In genomic region chr10:72310636-72311035, GRCh38 we compare ENCODE assay signal across 11 cellular contexts. TPM values are rescaled to one million over a fixed set of nuclear protein-coding genes. Genes with fewer than 3 reads are reported as not detected.
DNase-seq lines count a peak whose midpoint lies in the region; ATAC-seq and TF ChIP-seq lines count a peak whose summit lies in the region.
"Had no signal": no experiment of that assay in that cellular context is flagged by ENCODE, and none has a peak within 500 bp of the region (broad histone marks: within the 10 kb centered on the region; RNA-seq: fewer than 3 reads in every experiment).

No MANE protein-coding gene starts in this region.

- ATAC-seq in activated T-cell treated with anti-CD3 and anti-CD28 coated beads, Interleukin-2, amount 50 U/mL, for 72 hours (replicated peaks in 1 of 2) = no peak
- no peak for ATAC-seq in activated T-cell treated with anti-CD3 and anti-CD28 coated beads, Interleukin-2, amount 50 U/mL, for 4 hours
- peak in 1 of 2 donors; percentile 19 for ATAC-seq in lower lobe of right lung
- no peak for ATAC-seq in activated CD8-positive, alpha-beta memory T cell treated with anti-CD3 and anti-CD28 coated beads, Interleukin-2, amount 10 ng/mL, durations not matched to agents 7 days and 5 days

- DNase-seq in activated T-cell treated with anti-CD3 and anti-CD28 coated beads, Interleukin-2, amount 50 U/mL, for 72 hours = no peak
- no peak for DNase-seq in activated T-cell treated with anti-CD3 and anti-CD28 coated beads, Interleukin-2, amount 50 U/mL, for 4 hours
- DNase-seq in MCF 10A (ENCODE audit: unreplicated experiment) (no peak), lower lobe of right lung (no peak), transverse colon (no peak), KBM-7 (no peak)
- no peak for DNase-seq in activated CD8-positive, alpha-beta memory T cell treated with anti-CD3 and anti-CD28 coated beads for 24 hours
- no peak for DNase-seq in activated CD8-positive, alpha-beta memory T cell treated with anti-CD3 and anti-CD28 coated beads, Interleukin-2, amount 10 ng/mL, durations not matched to agents 7 days and 5 days
- DNase-seq: activated naive CD4-positive, alpha-beta T cell treated with Interleukin-2 at 50 U/mL for 16 hours; SK-N-SH; stimulated activated CD4-positive, alpha-beta T cell treated with anti-CD3 and anti-CD28 coated beads, Interleukin-1b, Interleukin-23, amount 100 ng/mL, for 48 hours had no signal

- POLR2A ChIA-PET in MCF 10A (lab: Yijun Ruan, JAX) = interaction anchor here (1.0 kb wide), 1 partner anchor 20 kb away, joined by 5 read pairs; no protein-coding TSS in a partner anchor

- H3K4me3 ChIP-seq in lower lobe of right lung (no peak overlapping the region), transverse colon (no peak overlapping the region)

- 93 to 100% methylated on average over 1 to 4 of the region's 4 CpGs for WGBS in transverse colon (ENCODE audit: low coverage in 1 of 2), 2 donors

- TF ChIP-seq CTCF in MCF 10A (IDR thresholded peaks at IDR 0.05; ENCODE audit: unreplicated experiment) (no peak), lower lobe of right lung (IDR thresholded peaks at IDR 0.05) (no peak), transverse colon (IDR thresholded peaks at IDR 0.05) (no peak)

- H3K36me3 Mint-ChIP-seq in activated T-cell treated with anti-CD3 and anti-CD28 coated beads, Interleukin-2, amount 50 U/mL, for 72 hours (ENCODE audit: insufficient read depth in 2 of 2) = no peaks in the 10 kb centered on the region
- no peaks in the 10 kb centered on the region for H3K36me3 Mint-ChIP-seq in activated T-cell treated with anti-CD3 and anti-CD28 coated beads, Interleukin-2, amount 50 U/mL, for 4 hours (ENCODE audit: insufficient read depth)
- H3K36me3 Mint-ChIP-seq in MCF 10A (ENCODE audit: insufficient read depth, unreplicated experiment) = peaks cover 5% of the 10 kb centered on the region
- no peaks in the 10 kb centered on the region for H3K36me3 Mint-ChIP-seq in activated CD8-positive, alpha-beta memory T cell treated with anti-CD3 and anti-CD28 coated beads, Interleukin-2, amount 10 ng/mL, durations not matched to agents 7 days and 5 days

- no TSS peak for BruUV-seq in MCF 10A (replicated peaks; lab: Mats Ljungman, UMichigan)

- H3K27ac ChIP-seq in lower lobe of right lung (peak overlapping the region; percentile 18), transverse colon (peak overlapping the region; percentile 76 to 85 (median 83))

- H3K4me1 Mint-ChIP-seq in activated T-cell treated with anti-CD3 and anti-CD28 coated beads, Interleukin-2, amount 50 U/mL, for 72 hours (ENCODE audit: low read depth) = peaks cover 79% of the 10 kb centered on the region
- H3K4me1 Mint-ChIP-seq in activated T-cell treated with anti-CD3 and anti-CD28 coated beads, Interleukin-2, amount 50 U/mL, for 4 hours (ENCODE audit: low read depth) = peaks cover 66% of the 10 kb centered on the region
- peaks cover 35% of the 10 kb centered on the region for H3K4me1 Mint-ChIP-seq in MCF 10A (ENCODE audit: insufficient read depth, unreplicated experiment)
- peaks cover 53% of the 10 kb centered on the region for H3K4me1 Mint-ChIP-seq in activated CD8-positive, alpha-beta memory T cell treated with anti-CD3 and anti-CD28 coated beads, Interleukin-2, amount 10 ng/mL, durations not matched to agents 7 days and 5 days

- in situ Hi-C loops in transverse colon (cut with MboI; ENCODE audit: low pct_ligation_motif_present in 1 of 4, low pct_unique_long_range_greater_than_20kb in 1 of 4, low sequenced_read_pairs in 3 of 4) = no loop called here
- in situ Hi-C loops in KBM-7 (cut with MboI; ENCODE audit: low pct_unique_long_range_greater_than_20kb, low sequenced_read_pairs) = no loop called here

- no peaks in the 10 kb centered on the region for H3K9me3 ChIP-seq in lower lobe of right lung
- H3K9me3 ChIP-seq in transverse colon = no peaks in the 10 kb centered on the region
- H3K9me3 ChIP-seq: SK-N-SH had no signal

- no peak for TF ChIP-seq POLR2A in transverse colon (IDR thresholded peaks at IDR 0.05)

- no peaks in the 10 kb centered on the region for H3K27me3 ChIP-seq in lower lobe of right lung (ENCODE audit: low read depth)
- H3K27me3 ChIP-seq in transverse colon = no peaks in the 10 kb centered on the region

- TF ChIP-seq EP300 in transverse colon (IDR thresholded peaks at IDR 0.05; ENCODE audit: low read depth) = no peak

- CTCF ChIA-PET in MCF 10A (lab: Yijun Ruan, JAX) = no interaction called here
- CTCF ChIA-PET in activated CD8-positive, alpha-beta memory T cell treated with anti-CD3 and anti-CD28 coated beads, Interleukin-2, amount 10 ng/mL, durations not matched to agents 7 days and 5 days (lab: Charles Lee) = no interaction called here

- H3K4me3 Mint-ChIP-seq in activated T-cell treated with anti-CD3 and anti-CD28 coated beads, Interleukin-2, amount 50 U/mL, for 72 hours = peak overlapping the region; percentile 19 to 77
- H3K4me3 Mint-ChIP-seq in activated T-cell treated with anti-CD3 and anti-CD28 coated beads, Interleukin-2, amount 50 U/mL, for 4 hours = no peak overlapping the region
- no peak overlapping the region for H3K4me3 Mint-ChIP-seq in MCF 10A (ENCODE audit: unreplicated experiment)
- H3K4me3 Mint-ChIP-seq in activated CD8-positive, alpha-beta memory T cell treated with anti-CD3 and anti-CD28 coated beads, Interleukin-2, amount 10 ng/mL, durations not matched to agents 7 days and 5 days = no peak overlapping the region

- no peaks in the 10 kb centered on the region for H3K27me3 Mint-ChIP-seq in activated T-cell treated with anti-CD3 and anti-CD28 coated beads, Interleukin-2, amount 50 U/mL, for 72 hours (ENCODE audit: low read depth)
- no peaks in the 10 kb centered on the region for H3K27me3 Mint-ChIP-seq in activated T-cell treated with anti-CD3 and anti-CD28 coated beads, Interleukin-2, amount 50 U/mL, for 4 hours (ENCODE audit: low read depth)
- no peaks in the 10 kb centered on the region for H3K27me3 Mint-ChIP-seq in MCF 10A (ENCODE audit: insufficient read depth, unreplicated experiment)
- H3K27me3 Mint-ChIP-seq in activated CD8-positive, alpha-beta memory T cell treated with anti-CD3 and anti-CD28 coated beads, Interleukin-2, amount 10 ng/mL, durations not matched to agents 7 days and 5 days = no peaks in the 10 kb centered on the region

- H3K4me1 ChIP-seq in lower lobe of right lung (peaks cover 63% of the 10 kb centered on the region), transverse colon (peaks cover 21 to 45% (median 39%) of the 10 kb centered on the region in 4 donors)

- H3K27ac Mint-ChIP-seq in activated T-cell treated with anti-CD3 and anti-CD28 coated beads, Interleukin-2, amount 50 U/mL, for 72 hours = peak overlapping the region; percentile 4
- H3K27ac Mint-ChIP-seq in MCF 10A (ENCODE audit: low read depth, unreplicated experiment) = peak overlapping the region; percentile 65
- no peak overlapping the region for H3K27ac Mint-ChIP-seq in activated CD8-positive, alpha-beta memory T cell treated with anti-CD3 and anti-CD28 coated beads, Interleukin-2, amount 10 ng/mL, durations not matched to agents 7 days and 5 days

- H3K9me3 Mint-ChIP-seq in activated T-cell treated with anti-CD3 and anti-CD28 coated beads, Interleukin-2, amount 50 U/mL, for 72 hours = no peaks in the 10 kb centered on the region
- H3K9me3 Mint-ChIP-seq in activated T-cell treated with anti-CD3 and anti-CD28 coated beads, Interleukin-2, amount 50 U/mL, for 4 hours = no peaks in the 10 kb centered on the region
- no peaks in the 10 kb centered on the region for H3K9me3 Mint-ChIP-seq in MCF 10A (ENCODE audit: unreplicated experiment)
- no peaks in the 10 kb centered on the region for H3K9me3 Mint-ChIP-seq in activated CD8-positive, alpha-beta memory T cell treated with anti-CD3 and anti-CD28 coated beads, Interleukin-2, amount 10 ng/mL, durations not matched to agents 7 days and 5 days (ENCODE audit: low read depth)

- H3K36me3 ChIP-seq in lower lobe of right lung (no peaks in the 10 kb centered on the region), transverse colon (no peaks in the 10 kb centered on the region)

- intact Hi-C loops in MCF 10A (cut with micrococcal nuclease) (no loop called here), lower lobe of right lung (cut with DNase I) (no loop called here), transverse colon (cut with DNase I; ENCODE audit: low total_unique reads) (no loop called here)

RNA-seq across cellular contexts. Expression of gene DDIT4, which starts 36.9 kb away (rescaled TPM):
- total RNA-seq in activated T-cell treated with anti-CD3 and anti-CD28 coated beads, Interleukin-2, amount 50 U/mL, for 72 hours = 1,000 to 10,000 TPM; 1,119 to 1,202 TPM
- 100 to 1,000 TPM; 240 to 268 (median 263) TPM for total RNA-seq in activated T-cell treated with anti-CD3 and anti-CD28 coated beads, Interleukin-2, amount 50 U/mL, for 4 hours
- total RNA-seq in MCF 10A (2022) = 698 and 872 TPM in 2 replicates
- 161 TPM for total RNA-seq in lower lobe of right lung
- 100 to 1,000 TPM in 3 of 4 donors, 10 to 100 TPM in 1; 64.5 to 356 (median 150) TPM for total RNA-seq in transverse colon
- 100 to 1,000 TPM; 291 to 293 TPM for total RNA-seq in activated CD8-positive, alpha-beta memory T cell treated with anti-CD3 and anti-CD28 coated beads, Interleukin-2, amount 10 ng/mL, durations not matched to agents 7 days and 5 days

RNA-seq across cellular contexts. Expression of gene DNAJB12, which starts 44.1 kb away (rescaled TPM):
- 10 to 100 TPM; 24.1 to 25.2 TPM for total RNA-seq in activated T-cell treated with anti-CD3 and anti-CD28 coated beads, Interleukin-2, amount 50 U/mL, for 72 hours
- total RNA-seq in activated T-cell treated with anti-CD3 and anti-CD28 coated beads, Interleukin-2, amount 50 U/mL, for 4 hours = 10 to 100 TPM; 32.6 to 39.4 (median 35.4) TPM
- total RNA-seq in MCF 10A (2022) = 64.7 and 68.1 TPM in 2 replicates
- total RNA-seq in lower lobe of right lung = 44.7 TPM
- total RNA-seq in transverse colon = 10 to 100 TPM; 33.7 to 69.2 (median 38.0) TPM
- 10 to 100 TPM; 25.5 to 31.4 TPM for total RNA-seq in activated CD8-positive, alpha-beta memory T cell treated with anti-CD3 and anti-CD28 coated beads, Interleukin-2, amount 10 ng/mL, durations not matched to agents 7 days and 5 days

Comparison
In these comparisons a context has a peak if more than half of its experiments do, and no peak if none do; other contexts are left out.
1. H3K4me3 Mint-ChIP-seq: peak in activated T-cell treated with anti-CD3 and anti-CD28 coated beads, Interleukin-2, amount 50 U/mL, for 72 hours (2 of 2); none in activated T-cell treated with anti-CD3 and anti-CD28 coated beads, Interleukin-2, amount 50 U/mL, for 4 hours (single experiment), MCF 10A (single experiment) and activated CD8-positive, alpha-beta memory T cell treated with anti-CD3 and anti-CD28 coated beads, Interleukin-2, amount 10 ng/mL, durations not matched to agents 7 days and 5 days (single experiment).